8 cellular contexts compared by ENCODE assay signal in genomic region chr9:128456613-128457061, GRCh38. TPM values are rescaled to one million over a fixed set of nuclear protein-coding genes. Genes with fewer than 3 reads are reported as not detected.
DNase-seq lines count a peak whose midpoint lies in the region; ATAC-seq and TF ChIP-seq lines count a peak whose summit lies in the region.

No MANE protein-coding gene starts in this region.

- peak overlapping the region; percentile 85 for H3K4me3 ChIP-seq in AG10803 (ENCODE audit: low read length)
- H3K4me3 ChIP-seq in lower leg skin (ENCODE audit: low read depth, poor library complexity, severe bottlenecking), result peak overlapping the region; percentile 65

- intact Hi-C loops in lower leg skin (cut with DNase I; ENCODE audit: low total_unique reads), result no loop called here

- peak; percentile 58 for ATAC-seq in GM19035 (IDR thresholded peaks at IDR 0.05; ENCODE audit: unreplicated experiment)
- ATAC-seq in HG03342 (IDR thresholded peaks at IDR 0.05; ENCODE audit: unreplicated experiment), result peak; percentile 54

- no peak for TF ChIP-seq POLR2A in lower leg skin (IDR thresholded peaks at IDR 0.05)

- no peak for TF ChIP-seq CTCF in AG10803 (conservative IDR thresholded peaks at IDR 0.05; ENCODE audit: low read length)
- TF ChIP-seq CTCF in lower leg skin (IDR thresholded peaks at IDR 0.05), result no peak

- 0% methylated on average over 40 to 47 of the region's 48 CpGs for WGBS in lower leg skin, 2 donors

- peak; percentile 72 for DNase-seq in AG10803 (ENCODE audit: low read depth)
- DNase-seq in NCI-H446 treated with DMSO at 0.1 percent for 48 hours (lab: John Stamatoyannopoulos, UW), result peak; percentile 38
- DNase-seq in activated CD4-positive, alpha-beta T cell treated with anti-CD3 and anti-CD28 coated beads, Interleukin-2, amount 50 U/mL, for 1 hour, result peak; percentile 59
- peak; percentile 12 to 73 for DNase-seq in dermis microvascular lymphatic vessel endothelial cell (ENCODE audit: low read depth in 2 of 2)
- DNase-seq in lower leg skin (ENCODE audit: low spot score in 2 of 2), result peak; percentile 56 to 92
- DNase-seq in stimulated activated CD4-positive, alpha-beta T cell treated with anti-CD3 and anti-CD28 coated beads, Interleukin-4, amount 100 ng/mL, for 4 hours, result peak; percentile 63 to 68

RNA-seq across cellular contexts. Expression of gene ODF2, which starts 0.8 kb away (rescaled TPM):
- total RNA-seq in dermis microvascular lymphatic vessel endothelial cell (23.4 and 24.8 TPM in 2 replicates), lower leg skin (10 to 100 TPM; 15.0 to 22.1 (median 18.0) TPM)

RNA-seq across cellular contexts. Expression of gene CERCAM, which starts 36.0 kb away (rescaled TPM):
- total RNA-seq in dermis microvascular lymphatic vessel endothelial cell, result 17.5 and 28.2 TPM in 2 replicates
- 10 to 100 TPM in 1 of 4 donors, 1 to 10 TPM in 3; 5.6 to 21.3 (median 7.3) TPM for total RNA-seq in lower leg skin

RNA-seq across cellular contexts. Expression of gene GLE1, which starts 47.9 kb away (rescaled TPM):
- 10.0 and 15.7 TPM in 2 replicates for total RNA-seq in dermis microvascular lymphatic vessel endothelial cell
- total RNA-seq in lower leg skin, result 10 to 100 TPM; 28.6 to 44.3 (median 30.8) TPM

Comparison
In these comparisons a context has a peak if more than half of its experiments do, and no peak if none do; other contexts are left out.
1. Peak in every context shown above with its lines: DNase-seq, ATAC-seq and H3K4me3 ChIP-seq.